In the genomic region with DNA sequence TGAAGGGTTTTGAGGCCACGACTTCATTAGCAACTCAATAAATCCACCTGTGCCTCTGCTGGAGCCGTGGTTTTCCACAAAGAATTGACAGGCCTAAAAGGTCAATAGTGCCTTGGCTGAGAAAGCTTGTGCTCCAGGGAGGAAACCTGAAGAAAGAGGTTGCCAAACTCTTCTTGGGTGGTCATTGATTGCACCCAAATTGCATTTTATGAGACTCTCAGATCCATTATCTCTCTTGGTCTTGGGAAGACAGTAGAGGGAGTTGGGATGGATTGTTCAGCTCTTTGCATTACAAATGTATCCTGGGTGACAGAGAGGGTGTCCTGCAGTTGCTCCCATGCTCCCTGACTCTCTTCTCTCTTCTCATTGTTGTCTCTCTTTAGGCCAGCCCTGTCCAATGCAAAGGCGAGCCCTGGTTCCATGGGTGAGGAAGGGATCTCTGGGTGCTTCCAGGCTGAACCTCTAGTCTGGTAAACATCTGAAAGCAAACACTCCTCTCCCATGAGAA, we compare ENCODE assay signal across 20 cellular contexts. TPM values are rescaled to one million over a fixed set of nuclear protein-coding genes. Genes with fewer than 3 reads are reported as not detected.
A peak's percentile ranks its signal among the peaks of the same experiment; 100 is the strongest.
DNase-seq lines count a peak whose midpoint lies in the region; TF ChIP-seq lines count a peak whose summit lies in the region.
"Had no signal": no experiment of that assay in that cellular context is flagged by ENCODE, and none has a peak within 500 bp of the region (broad histone marks: within the 10 kb centered on the region; RNA-seq: fewer than 3 reads in every experiment).

No MANE protein-coding gene starts in this region.

- H3K4me3 ChIP-seq in HUES64 (ENCODE audit: low read length) = no peak overlapping the region
- no peak overlapping the region for H3K4me3 ChIP-seq in osteoblast (ENCODE audit: insufficient read depth, low read length)
- H3K4me3 ChIP-seq: GM23248, Peyer's patch had no signal

- no peaks in the 10 kb centered on the region for H3K27me3 Mint-ChIP-seq in endothelial cell (ENCODE audit: unreplicated experiment)

- H4K20me1 ChIP-seq in osteoblast (ENCODE audit: insufficient read depth, low read length) = no peaks in the 10 kb centered on the region

- H3K9ac ChIP-seq in HUES64 (ENCODE audit: low read depth, low read length) = no peak overlapping the region; the same call in 1 of the 2 replicates
- H3K9ac ChIP-seq: GM23248, SK-N-SH had no signal

- peaks cover 16% of the 10 kb centered on the region for H3K4me1 ChIP-seq in HUES64 (ENCODE audit: insufficient read depth, low read length)
- H3K4me1 ChIP-seq in osteoblast (ENCODE audit: insufficient read depth, low read length) = no peaks in the 10 kb centered on the region
- H3K4me1 ChIP-seq: Caco-2, Peyer's patch had no signal

- H3K27ac ChIP-seq in HUES64 (ENCODE audit: low read depth, low read length) (peak overlapping the region; percentile 92; the same call in 1 of the 2 replicates), osteoblast (ENCODE audit: low read depth, low read length) (no peak overlapping the region)
- H3K27ac ChIP-seq: 22Rv1, C4-2B, GM23248, Peyer's patch had no signal

- no peak overlapping the region for H3K27ac Mint-ChIP-seq in endothelial cell (ENCODE audit: unreplicated experiment)

- peak; percentile 10 for DNase-seq in NCI-H146 (lab: John Stamatoyannopoulos, UW)
- DNase-seq in NCI-H146 treated with DMSO at 0.1 percent for 48 hours (lab: John Stamatoyannopoulos, UW; ENCODE audit: unreplicated experiment) = no peak
- DNase-seq in iPS DF 4.7 (ENCODE audit: extremely low read depth, low spot score) = peak; percentile 49
- peak; percentile 5 for DNase-seq in osteoblast (ENCODE audit: insufficient read length, low spot score, missing footprints)
- DNase-seq in endothelial cell (ENCODE audit: low spot score) = no peak
- no peak for DNase-seq in NCI-H82 (lab: John Stamatoyannopoulos, UW)
- no peak for DNase-seq in activated CD4-positive, alpha-beta T cell treated with anti-CD3 and anti-CD28 coated beads for 1 hour
- DNase-seq: Caco-2, DMS79, GM23248, IMR-90, Kasumi-1, NCI-H2081 treated with DMSO at 0.1 percent for 48 hours, NCI-H226, Peyer's patch, Right ventricle myocardium superior, SK-N-SH had no signal

- H3K4me2 ChIP-seq in osteoblast (ENCODE audit: insufficient read depth, low read length) = no peak overlapping the region
- H3K4me2 ChIP-seq: SK-N-SH had no signal

- H3K4me1 Mint-ChIP-seq in endothelial cell (ENCODE audit: unreplicated experiment) = peaks cover 7% of the 10 kb centered on the region

- TF ChIP-seq CTCF in osteoblast (IDR thresholded peaks at IDR 0.05; ENCODE audit: extremely low read depth, low read depth, low read length) = no peak
- TF ChIP-seq CTCF in endothelial cell (IDR thresholded peaks at IDR 0.05; ENCODE audit: unreplicated experiment) = no peak

- no peak overlapping the region for H2AFZ ChIP-seq in osteoblast (ENCODE audit: low read length)
- H2AFZ ChIP-seq: GM23248 had no signal

- H3K27me3 ChIP-seq in HUES64 (ENCODE audit: insufficient read depth, low read length) = no peaks in the 10 kb centered on the region
- H3K27me3 ChIP-seq in osteoblast (ENCODE audit: insufficient read depth, low read length) = no peaks in the 10 kb centered on the region
- H3K27me3 ChIP-seq: Peyer's patch had no signal

- H3K9me3 ChIP-seq in HUES64 (ENCODE audit: insufficient read depth, low read depth, low read length) = no peaks in the 10 kb centered on the region
- no peaks in the 10 kb centered on the region for H3K9me3 ChIP-seq in osteoblast (ENCODE audit: low read depth, low read length)
- H3K9me3 ChIP-seq: Caco-2, Peyer's patch, SK-N-SH had no signal

- H3K36me3 ChIP-seq in HUES64 (ENCODE audit: insufficient read depth, low read length) (no peaks in the 10 kb centered on the region), osteoblast (ENCODE audit: insufficient read depth, low read length) (no peaks in the 10 kb centered on the region)
- H3K36me3 ChIP-seq: Peyer's patch had no signal

- no peaks in the 10 kb centered on the region for H3K79me2 ChIP-seq in osteoblast (ENCODE audit: insufficient read depth, low read length)

- H3K4me3 Mint-ChIP-seq in endothelial cell (ENCODE audit: unreplicated experiment) = no peak overlapping the region

- no peaks in the 10 kb centered on the region for H3K9me3 Mint-ChIP-seq in endothelial cell (ENCODE audit: unreplicated experiment)

- 10% methylated on average over 3 of the region's 3 CpGs for WGBS in HUES64

- H3K36me3 Mint-ChIP-seq in endothelial cell (ENCODE audit: low read depth, unreplicated experiment) = no peaks in the 10 kb centered on the region

RNA-seq across cellular contexts. Expression of a gene that starts 46.1 kb away (rescaled TPM):
- polyA plus RNA-seq in HUES64 (2013, experiment 1 of 2) = 2.7 TPM
- polyA plus RNA-seq in HUES64 (2013, experiment 2 of 2) = 2.5 TPM
- under 0.01 TPM in 1 of 2 replicates, not detected in the other for total RNA-seq in osteoblast
- 0.54 TPM for total RNA-seq in endothelial cell (ENCODE audit: unreplicated experiment)
- total RNA-seq: GM23248, Right ventricle myocardium superior had no signal
- polyA plus RNA-seq: GM23248 had no signal

Comparison
In these comparisons a context has a peak if more than half of its experiments do, and no peak if none do; other contexts are left out.
1. DNase-seq: peak in NCI-H146 (single experiment), iPS DF 4.7 (single experiment) and osteoblast (single experiment); none in NCI-H146 treated with DMSO at 0.1 percent for 48 hours (single experiment), endothelial cell (single experiment), NCI-H82 (single experiment) and activated CD4-positive, alpha-beta T cell treated with anti-CD3 and anti-CD28 coated beads for 1 hour (single experiment).